9 cellular contexts compared by ENCODE assay signal in the genomic region with DNA sequence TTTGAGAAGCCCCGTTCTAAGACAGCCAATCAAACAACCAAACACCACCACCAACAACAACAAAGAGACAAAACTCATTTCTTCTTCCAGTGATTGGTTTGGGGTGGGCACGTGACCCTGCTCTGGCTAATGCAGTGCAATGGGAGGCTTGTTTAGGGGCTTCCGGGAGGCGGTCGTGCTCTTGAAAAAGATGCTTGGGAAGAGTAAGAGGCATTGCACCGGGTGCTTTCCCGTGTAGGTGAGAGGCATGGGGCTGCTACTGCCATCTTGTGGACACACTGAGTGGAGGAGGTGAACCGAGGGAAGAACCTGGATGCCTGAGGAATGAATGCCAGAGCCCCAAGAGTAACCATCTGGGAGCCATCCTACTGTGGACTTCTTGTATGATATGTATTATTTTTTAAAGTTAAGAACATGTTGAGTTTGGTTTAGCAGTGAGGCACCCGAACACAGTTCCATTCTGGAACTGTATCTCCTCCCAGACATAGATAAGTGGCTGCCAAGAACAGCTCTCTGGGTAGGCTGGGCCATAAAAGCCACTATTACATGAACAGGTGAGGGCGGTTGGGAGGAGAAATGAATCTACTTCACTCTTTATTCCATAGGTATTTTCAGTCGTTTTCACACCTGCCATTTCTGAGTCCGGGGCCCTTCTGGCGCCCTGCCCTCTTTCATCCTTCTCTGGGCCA. TPM values are rescaled to one million over a fixed set of nuclear protein-coding genes. Genes with fewer than 3 reads are reported as not detected.
DNase-seq lines count a peak whose midpoint lies in the region; ATAC-seq and TF ChIP-seq lines count a peak whose summit lies in the region.
"Had no signal": no experiment of that assay in that cellular context is flagged by ENCODE, and none has a peak within 500 bp of the region (broad histone marks: within the 10 kb centered on the region; RNA-seq: fewer than 3 reads in every experiment).

No MANE protein-coding gene starts in this region.

- no peaks in the 10 kb centered on the region for H3K36me3 Mint-ChIP-seq in MCF 10A (ENCODE audit: insufficient read depth, unreplicated experiment)

- peak overlapping the region; percentile 83 for H3K27ac ChIP-seq in HL-60 (replicated peaks)
- H3K27ac ChIP-seq in testis, result peak overlapping the region in 1 of 2 donors; percentile 36
- H3K27ac ChIP-seq: epithelial cell of prostate had no signal

- no peak for TF ChIP-seq POLR2A in testis (IDR thresholded peaks at IDR 0.05)

- H3K4me1 ChIP-seq in testis, result no peaks in the 10 kb centered on the region

- intact Hi-C loops in MCF 10A (cut with micrococcal nuclease), result loop anchor here (1.0 kb wide), 2 partner anchors 228 to 252 kb away; no protein-coding TSS in a partner anchor
- intact Hi-C loops in testis (cut with DNase I; ENCODE audit: low total_unique reads), result no loop called here

- ATAC-seq in GM21367 (IDR thresholded peaks at IDR 0.05; ENCODE audit: unreplicated experiment), result peak; percentile 30

- H3K27me3 ChIP-seq in HL-60 (ENCODE audit: insufficient read depth, poor library complexity, severe bottlenecking), result no peaks in the 10 kb centered on the region
- H3K27me3 ChIP-seq in kidney epithelial cell (ENCODE audit: control insufficient read depth, insufficient read depth, low read length), result no peaks in the 10 kb centered on the region
- H3K27me3 ChIP-seq in testis, result no peaks in the 10 kb centered on the region

- H3K9me3 Mint-ChIP-seq in MCF 10A (ENCODE audit: unreplicated experiment), result no peaks in the 10 kb centered on the region

- H3K27ac Mint-ChIP-seq in MCF 10A (ENCODE audit: low read depth, unreplicated experiment), result no peak overlapping the region

- peak; percentile 38 for DNase-seq in NCI-H1436 (lab: John Stamatoyannopoulos, UW)
- DNase-seq in NCI-H1436 treated with DMSO at 0.1 percent for 48 hours (lab: John Stamatoyannopoulos, UW), result no peak
- DNase-seq in HL-60 (ENCODE audit: low read depth in 1 of 2, low spot score in 1 of 2), result peak; percentile 36 to 75
- peak; percentile 73 for DNase-seq in RPMI8226
- DNase-seq in MCF 10A (ENCODE audit: unreplicated experiment), result peak; percentile 79
- no peak for DNase-seq in kidney epithelial cell (ENCODE audit: low read depth)
- DNase-seq in testis, result peak; percentile 73

- peaks cover 22% of the 10 kb centered on the region for H3K27me3 Mint-ChIP-seq in MCF 10A (ENCODE audit: insufficient read depth, unreplicated experiment)

- no peaks in the 10 kb centered on the region for H3K9me3 ChIP-seq in testis

- no TSS peak for BruUV-seq in MCF 10A (replicated peaks; lab: Mats Ljungman, UMichigan)

- no peaks in the 10 kb centered on the region for H3K4me1 Mint-ChIP-seq in MCF 10A (ENCODE audit: insufficient read depth, unreplicated experiment)

- H3K36me3 ChIP-seq in kidney epithelial cell (ENCODE audit: control insufficient read depth, insufficient read depth, low read length), result no peaks in the 10 kb centered on the region
- no peaks in the 10 kb centered on the region for H3K36me3 ChIP-seq in testis (ENCODE audit: low read depth, missing control alignments)

- TF ChIP-seq CTCF in HL-60 (IDR thresholded peaks at IDR 0.05; ENCODE audit: insufficient read depth, low read length) (peak; percentile 23), MCF 10A (IDR thresholded peaks at IDR 0.05; ENCODE audit: unreplicated experiment) (peak; percentile 79), kidney epithelial cell (IDR thresholded peaks at IDR 0.05; ENCODE audit: insufficient read depth, low read length, poor library complexity, severe bottlenecking) (peak; percentile 65), testis (IDR thresholded peaks at IDR 0.05) (peak in 2 of 3 experiments; percentile 25 to 52)

- no peak overlapping the region for H3K4me3 Mint-ChIP-seq in MCF 10A (ENCODE audit: unreplicated experiment)

- H3K4me3 ChIP-seq in HL-60 (replicated peaks; ENCODE audit: insufficient read depth, low read length) (no peak overlapping the region), kidney epithelial cell (ENCODE audit: low read depth, low read length) (no peak overlapping the region), testis (no peak overlapping the region)

- POLR2A ChIA-PET in MCF 10A (lab: Yijun Ruan, JAX), result interaction anchor here (1.1 to 1.2 kb wide), 2 partner anchors 227 to 246 kb away, joined by 3 to 4 read pairs; no protein-coding TSS in a partner anchor

- 39 to 41% methylated on average over 12 to 13 of the region's 13 CpGs for WGBS in testis, 2 donors

- CTCF ChIA-PET in MCF 10A (lab: Yijun Ruan, JAX), result interaction anchor here (0.6 to 1.9 kb wide), 18 partner anchors 11 to 254 kb away, joined by 3 to 15 read pairs (median 4); a partner anchor contains a TSS

RNA-seq across cellular contexts. Expression of a gene that starts 19.1 kb away (rescaled TPM):
- total RNA-seq in MCF 10A (2022), result 0.93 TPM in 2 replicates
- total RNA-seq in kidney epithelial cell, result 0.08 TPM in 1 of 2 replicates, not detected in the other
- 1 to 10 TPM; 6.2 to 6.7 TPM for total RNA-seq in testis
- 8.2 TPM for polyA plus RNA-seq in testis (ENCODE audit: insufficient read depth, low read depth, low replicate concordance)

Comparison
In these comparisons a context has a peak if more than half of its experiments do, and no peak if none do; other contexts are left out.
1. DNase-seq: peak in NCI-H1436 (single experiment), HL-60 (2 of 2), RPMI8226 (single experiment), MCF 10A (single experiment) and testis (single experiment); none in NCI-H1436 treated with DMSO at 0.1 percent for 48 hours (single experiment) and kidney epithelial cell (single experiment).
2. CTCF ChIP-seq: peak in every context shown above with its lines; median percentile 79 in MCF 10A; 65 in kidney epithelial cell; 38 in testis; 23 in HL-60.